1 cellular context compared by ENCODE assay signal in the genomic region with DNA sequence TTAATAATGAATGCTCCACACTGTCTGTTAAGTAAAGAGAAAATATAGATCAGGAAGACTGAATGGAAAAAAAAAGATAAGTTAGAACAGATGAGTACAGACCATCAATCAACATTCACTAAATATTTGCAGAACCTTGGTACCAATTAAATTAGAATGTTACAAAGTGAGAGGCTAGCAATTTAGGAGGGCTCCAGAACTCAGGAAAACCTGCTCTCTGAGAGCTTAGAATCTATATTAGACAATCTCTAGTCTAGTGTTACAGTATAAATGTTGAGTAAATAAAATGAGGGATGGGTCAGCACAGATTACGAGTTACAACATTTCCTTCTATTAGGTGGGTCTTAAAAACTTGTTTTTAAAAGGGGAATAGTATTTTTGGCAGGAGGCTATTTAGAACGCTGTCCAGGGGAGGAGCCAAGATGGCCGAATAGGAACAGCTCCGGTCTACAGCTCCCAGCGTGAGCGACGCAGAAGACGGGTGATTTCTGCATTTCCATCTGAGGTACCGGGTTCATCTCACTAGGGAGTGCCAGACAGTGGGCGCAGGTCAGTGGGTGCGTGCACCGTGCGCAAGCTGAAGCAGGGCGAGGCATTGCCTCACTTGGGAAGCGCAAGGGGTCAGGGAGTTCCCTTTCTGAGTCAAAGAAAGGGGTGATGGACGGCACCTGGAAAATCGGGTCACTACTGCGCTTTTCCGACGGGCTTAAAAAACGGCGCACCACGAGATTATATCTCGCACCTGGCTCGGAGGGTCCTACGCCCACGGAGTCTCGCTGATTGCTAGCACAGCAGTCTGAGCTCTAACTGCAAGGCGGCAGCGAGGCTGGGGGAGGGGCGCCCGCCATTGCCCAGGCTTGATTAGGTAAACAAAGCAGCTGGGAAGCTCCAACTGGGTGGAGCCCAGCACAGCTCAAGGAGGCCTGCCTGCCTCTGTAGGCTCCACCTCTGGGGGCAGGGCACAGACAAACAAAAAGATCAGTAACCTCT.
TF ChIP-seq lines count a peak whose summit lies in the region.
"Not testable (repeated sequence)": the region's sequence is repeated elsewhere in the genome, so short reads cannot be mapped to it uniquely, and the experiment has no call there.

No MANE protein-coding gene starts in this region.

TF ChIP-seq in HepG2, 621 proteins besides CTCF, POLR2A, EP300 and RAD21:
- TF ChIP-seq FOXP1, SOX6, FOXA1 (IDR thresholded peaks at IDR 0.05): not testable (repeated sequence)
- TF ChIP-seq FOXP1 (CRISPR knock-in tag; IDR thresholded peaks at IDR 0.05) (0 out of 2 replicates have a peak, but pooled peaks have one; percentile 17), GATAD2A (CRISPR knock-in tag; IDR thresholded peaks at IDR 0.05) (peak; percentile 27; the same call in 1 of the 2 replicates), FOXK1 (CRISPR knock-in tag; IDR thresholded peaks at IDR 0.05; ENCODE audit: borderline replicate concordance, low read depth) (peak; percentile 23; the same call in 1 of the 2 replicates), HOXA3 (CRISPR knock-in tag; IDR thresholded peaks at IDR 0.05) (peak; percentile 47; the same call in 1 of the 2 replicates), SOX6 (CRISPR knock-in tag; IDR thresholded peaks at IDR 0.05) (0 out of 2 replicates have a peak, but pooled peaks have one; percentile 11), FOXA1 (CRISPR knock-in tag; IDR thresholded peaks at IDR 0.05) (peak; percentile 58), FOXA3 (CRISPR knock-in tag; IDR thresholded peaks at IDR 0.05) (peak; percentile 50), ZMYM4 (CRISPR knock-in tag; IDR thresholded peaks at IDR 0.05) (peak; percentile 34; the same call in 1 of the 2 replicates)
- TF ChIP-seq, protein P1, sequence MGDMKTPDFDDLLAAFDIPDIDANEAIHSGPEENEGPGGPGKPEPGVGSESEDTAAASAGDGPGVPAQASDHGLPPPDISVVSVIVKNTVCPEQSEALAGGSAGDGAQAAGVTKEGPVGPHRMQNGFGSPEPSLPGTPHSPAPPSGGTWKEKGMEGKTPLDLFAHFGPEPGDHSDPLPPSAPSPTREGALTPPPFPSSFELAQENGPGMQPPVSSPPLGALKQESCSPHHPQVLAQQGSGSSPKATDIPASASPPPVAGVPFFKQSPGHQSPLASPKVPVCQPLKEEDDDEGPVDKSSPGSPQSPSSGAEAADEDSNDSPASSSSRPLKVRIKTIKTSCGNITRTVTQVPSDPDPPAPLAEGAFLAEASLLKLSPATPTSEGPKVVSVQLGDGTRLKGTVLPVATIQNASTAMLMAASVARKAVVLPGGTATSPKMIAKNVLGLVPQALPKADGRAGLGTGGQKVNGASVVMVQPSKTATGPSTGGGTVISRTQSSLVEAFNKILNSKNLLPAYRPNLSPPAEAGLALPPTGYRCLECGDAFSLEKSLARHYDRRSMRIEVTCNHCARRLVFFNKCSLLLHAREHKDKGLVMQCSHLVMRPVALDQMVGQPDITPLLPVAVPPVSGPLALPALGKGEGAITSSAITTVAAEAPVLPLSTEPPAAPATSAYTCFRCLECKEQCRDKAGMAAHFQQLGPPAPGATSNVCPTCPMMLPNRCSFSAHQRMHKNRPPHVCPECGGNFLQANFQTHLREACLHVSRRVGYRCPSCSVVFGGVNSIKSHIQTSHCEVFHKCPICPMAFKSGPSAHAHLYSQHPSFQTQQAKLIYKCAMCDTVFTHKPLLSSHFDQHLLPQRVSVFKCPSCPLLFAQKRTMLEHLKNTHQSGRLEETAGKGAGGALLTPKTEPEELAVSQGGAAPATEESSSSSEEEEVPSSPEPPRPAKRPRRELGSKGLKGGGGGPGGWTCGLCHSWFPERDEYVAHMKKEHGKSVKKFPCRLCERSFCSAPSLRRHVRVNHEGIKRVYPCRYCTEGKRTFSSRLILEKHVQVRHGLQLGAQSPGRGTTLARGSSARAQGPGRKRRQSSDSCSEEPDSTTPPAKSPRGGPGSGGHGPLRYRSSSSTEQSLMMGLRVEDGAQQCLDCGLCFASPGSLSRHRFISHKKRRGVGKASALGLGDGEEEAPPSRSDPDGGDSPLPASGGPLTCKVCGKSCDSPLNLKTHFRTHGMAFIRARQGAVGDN (CRISPR knock-in tag; IDR thresholded peaks at IDR 0.05) = peak; percentile 26; the same call in 1 of the 2 replicates
- TF ChIP-seq, protein P2, sequence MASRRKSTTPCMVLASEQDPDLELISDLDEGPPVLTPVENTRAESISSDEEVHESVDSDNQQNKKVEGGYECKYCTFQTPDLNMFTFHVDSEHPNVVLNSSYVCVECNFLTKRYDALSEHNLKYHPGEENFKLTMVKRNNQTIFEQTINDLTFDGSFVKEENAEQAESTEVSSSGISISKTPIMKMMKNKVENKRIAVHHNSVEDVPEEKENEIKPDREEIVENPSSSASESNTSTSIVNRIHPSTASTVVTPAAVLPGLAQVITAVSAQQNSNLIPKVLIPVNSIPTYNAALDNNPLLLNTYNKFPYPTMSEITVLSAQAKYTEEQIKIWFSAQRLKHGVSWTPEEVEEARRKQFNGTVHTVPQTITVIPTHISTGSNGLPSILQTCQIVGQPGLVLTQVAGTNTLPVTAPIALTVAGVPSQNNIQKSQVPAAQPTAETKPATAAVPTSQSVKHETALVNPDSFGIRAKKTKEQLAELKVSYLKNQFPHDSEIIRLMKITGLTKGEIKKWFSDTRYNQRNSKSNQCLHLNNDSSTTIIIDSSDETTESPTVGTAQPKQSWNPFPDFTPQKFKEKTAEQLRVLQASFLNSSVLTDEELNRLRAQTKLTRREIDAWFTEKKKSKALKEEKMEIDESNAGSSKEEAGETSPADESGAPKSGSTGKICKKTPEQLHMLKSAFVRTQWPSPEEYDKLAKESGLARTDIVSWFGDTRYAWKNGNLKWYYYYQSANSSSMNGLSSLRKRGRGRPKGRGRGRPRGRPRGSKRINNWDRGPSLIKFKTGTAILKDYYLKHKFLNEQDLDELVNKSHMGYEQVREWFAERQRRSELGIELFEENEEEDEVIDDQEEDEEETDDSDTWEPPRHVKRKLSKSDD (CRISPR knock-in tag; IDR thresholded peaks at IDR 0.05; ENCODE audit: low read depth) = 0 out of 2 replicates have a peak, but pooled peaks have one; percentile 43
- TF ChIP-seq, protein P3, sequence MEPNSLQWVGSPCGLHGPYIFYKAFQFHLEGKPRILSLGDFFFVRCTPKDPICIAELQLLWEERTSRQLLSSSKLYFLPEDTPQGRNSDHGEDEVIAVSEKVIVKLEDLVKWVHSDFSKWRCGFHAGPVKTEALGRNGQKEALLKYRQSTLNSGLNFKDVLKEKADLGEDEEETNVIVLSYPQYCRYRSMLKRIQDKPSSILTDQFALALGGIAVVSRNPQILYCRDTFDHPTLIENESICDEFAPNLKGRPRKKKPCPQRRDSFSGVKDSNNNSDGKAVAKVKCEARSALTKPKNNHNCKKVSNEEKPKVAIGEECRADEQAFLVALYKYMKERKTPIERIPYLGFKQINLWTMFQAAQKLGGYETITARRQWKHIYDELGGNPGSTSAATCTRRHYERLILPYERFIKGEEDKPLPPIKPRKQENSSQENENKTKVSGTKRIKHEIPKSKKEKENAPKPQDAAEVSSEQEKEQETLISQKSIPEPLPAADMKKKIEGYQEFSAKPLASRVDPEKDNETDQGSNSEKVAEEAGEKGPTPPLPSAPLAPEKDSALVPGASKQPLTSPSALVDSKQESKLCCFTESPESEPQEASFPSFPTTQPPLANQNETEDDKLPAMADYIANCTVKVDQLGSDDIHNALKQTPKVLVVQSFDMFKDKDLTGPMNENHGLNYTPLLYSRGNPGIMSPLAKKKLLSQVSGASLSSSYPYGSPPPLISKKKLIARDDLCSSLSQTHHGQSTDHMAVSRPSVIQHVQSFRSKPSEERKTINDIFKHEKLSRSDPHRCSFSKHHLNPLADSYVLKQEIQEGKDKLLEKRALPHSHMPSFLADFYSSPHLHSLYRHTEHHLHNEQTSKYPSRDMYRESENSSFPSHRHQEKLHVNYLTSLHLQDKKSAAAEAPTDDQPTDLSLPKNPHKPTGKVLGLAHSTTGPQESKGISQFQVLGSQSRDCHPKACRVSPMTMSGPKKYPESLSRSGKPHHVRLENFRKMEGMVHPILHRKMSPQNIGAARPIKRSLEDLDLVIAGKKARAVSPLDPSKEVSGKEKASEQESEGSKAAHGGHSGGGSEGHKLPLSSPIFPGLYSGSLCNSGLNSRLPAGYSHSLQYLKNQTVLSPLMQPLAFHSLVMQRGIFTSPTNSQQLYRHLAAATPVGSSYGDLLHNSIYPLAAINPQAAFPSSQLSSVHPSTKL (CRISPR knock-in tag; IDR thresholded peaks at IDR 0.05) = peak; percentile 45; the same call in 1 of the 2 replicates
- TF ChIP-seq, protein P4, sequence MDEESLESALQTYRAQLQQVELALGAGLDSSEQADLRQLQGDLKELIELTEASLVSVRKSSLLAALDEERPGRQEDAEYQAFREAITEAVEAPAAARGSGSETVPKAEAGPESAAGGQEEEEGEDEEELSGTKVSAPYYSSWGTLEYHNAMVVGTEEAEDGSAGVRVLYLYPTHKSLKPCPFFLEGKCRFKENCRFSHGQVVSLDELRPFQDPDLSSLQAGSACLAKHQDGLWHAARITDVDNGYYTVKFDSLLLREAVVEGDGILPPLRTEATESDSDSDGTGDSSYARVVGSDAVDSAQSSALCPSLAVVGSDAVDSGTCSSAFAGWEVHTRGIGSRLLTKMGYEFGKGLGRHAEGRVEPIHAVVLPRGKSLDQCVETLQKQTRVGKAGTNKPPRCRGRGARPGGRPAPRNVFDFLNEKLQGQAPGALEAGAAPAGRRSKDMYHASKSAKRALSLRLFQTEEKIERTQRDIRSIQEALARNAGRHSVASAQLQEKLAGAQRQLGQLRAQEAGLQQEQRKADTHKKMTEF (CRISPR knock-in tag; IDR thresholded peaks at IDR 0.05) = peak; percentile 29; the same call in 1 of the 2 replicates
- TF ChIP-seq, protein P5, sequence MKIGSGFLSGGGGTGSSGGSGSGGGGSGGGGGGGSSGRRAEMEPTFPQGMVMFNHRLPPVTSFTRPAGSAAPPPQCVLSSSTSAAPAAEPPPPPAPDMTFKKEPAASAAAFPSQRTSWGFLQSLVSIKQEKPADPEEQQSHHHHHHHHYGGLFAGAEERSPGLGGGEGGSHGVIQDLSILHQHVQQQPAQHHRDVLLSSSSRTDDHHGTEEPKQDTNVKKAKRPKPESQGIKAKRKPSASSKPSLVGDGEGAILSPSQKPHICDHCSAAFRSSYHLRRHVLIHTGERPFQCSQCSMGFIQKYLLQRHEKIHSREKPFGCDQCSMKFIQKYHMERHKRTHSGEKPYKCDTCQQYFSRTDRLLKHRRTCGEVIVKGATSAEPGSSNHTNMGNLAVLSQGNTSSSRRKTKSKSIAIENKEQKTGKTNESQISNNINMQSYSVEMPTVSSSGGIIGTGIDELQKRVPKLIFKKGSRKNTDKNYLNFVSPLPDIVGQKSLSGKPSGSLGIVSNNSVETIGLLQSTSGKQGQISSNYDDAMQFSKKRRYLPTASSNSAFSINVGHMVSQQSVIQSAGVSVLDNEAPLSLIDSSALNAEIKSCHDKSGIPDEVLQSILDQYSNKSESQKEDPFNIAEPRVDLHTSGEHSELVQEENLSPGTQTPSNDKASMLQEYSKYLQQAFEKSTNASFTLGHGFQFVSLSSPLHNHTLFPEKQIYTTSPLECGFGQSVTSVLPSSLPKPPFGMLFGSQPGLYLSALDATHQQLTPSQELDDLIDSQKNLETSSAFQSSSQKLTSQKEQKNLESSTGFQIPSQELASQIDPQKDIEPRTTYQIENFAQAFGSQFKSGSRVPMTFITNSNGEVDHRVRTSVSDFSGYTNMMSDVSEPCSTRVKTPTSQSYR (CRISPR knock-in tag; IDR thresholded peaks at IDR 0.05; ENCODE audit: borderline replicate concordance) = peak; percentile 92
